12 cellular contexts compared by ENCODE assay signal in the genomic region with DNA sequence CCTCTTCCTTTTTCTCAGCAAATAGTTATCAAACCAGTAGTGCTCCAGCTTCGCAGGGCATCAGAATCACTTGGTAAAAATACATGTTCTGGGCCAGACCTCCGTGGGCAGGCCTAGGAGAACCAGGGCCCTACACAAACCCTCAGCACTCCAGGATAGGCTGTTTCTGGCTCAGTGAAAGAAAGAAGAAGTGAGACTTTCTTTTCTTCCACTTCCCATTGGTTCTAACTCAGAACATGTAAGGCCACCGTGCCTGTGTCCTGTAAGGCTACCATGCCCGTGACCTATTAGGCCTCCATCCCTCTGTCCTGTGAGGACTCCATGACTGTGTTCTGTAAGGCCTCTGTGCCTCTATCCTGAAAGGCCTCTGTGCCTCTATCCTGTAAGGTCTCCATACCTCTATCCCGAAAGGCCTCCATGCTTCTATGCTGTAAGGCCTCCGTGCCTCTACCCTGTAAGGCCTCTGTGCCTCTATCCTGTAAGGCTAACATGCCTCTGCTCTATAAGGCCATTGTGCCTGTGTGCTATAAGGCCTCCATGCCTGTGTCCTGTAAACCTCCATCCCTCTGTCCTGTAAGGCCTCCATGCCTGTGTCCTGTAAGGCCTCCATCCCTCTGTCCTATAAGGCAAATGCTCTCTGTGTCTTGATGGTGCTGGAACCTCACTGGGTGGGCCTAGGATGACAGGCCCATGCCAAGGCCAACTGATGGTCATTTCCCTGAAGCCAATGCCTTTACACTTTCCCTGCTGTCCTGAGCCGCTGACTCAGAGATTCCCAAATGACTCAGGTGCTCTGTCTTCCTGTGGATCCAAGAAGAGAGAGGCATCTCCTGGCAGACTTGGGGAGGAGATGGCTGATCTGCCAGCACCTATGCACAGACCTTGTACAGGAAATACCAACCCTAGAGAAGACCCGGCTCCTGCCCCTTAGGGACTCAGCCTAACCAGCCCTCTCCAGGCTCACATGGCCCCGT.
DNase-seq lines count a peak whose midpoint lies in the region; ATAC-seq lines count a peak whose summit lies in the region.
"Had no signal": no experiment of that assay in that cellular context is flagged by ENCODE, and none has a peak within 500 bp of the region (broad histone marks: within the 10 kb centered on the region; RNA-seq: fewer than 3 reads in every experiment).

No MANE protein-coding gene starts in this region.

- no peaks in the 10 kb centered on the region for H3K4me1 ChIP-seq in right cardiac atrium (ENCODE audit: control insufficient read depth, insufficient read depth, low read length)
- H3K4me1 ChIP-seq: adrenal gland, sigmoid colon had no signal

- intact Hi-C loops in Right ventricle myocardium inferior (cut with DNase I) (no loop called here), right cardiac atrium (cut with DNase I) (no loop called here), head of caudate nucleus (cut with DNase I) (no loop called here)

- DNase-seq in Right ventricle myocardium inferior (ENCODE audit: missing footprints): no peak
- DNase-seq in right cardiac atrium: no peak
- DNase-seq in NOMO-1 (lab: John Stamatoyannopoulos, UW; ENCODE audit: unreplicated experiment in 2 of 2): peak; percentile 18 to 28
- DNase-seq in activated CD4-positive, alpha-beta T cell treated with anti-CD3 and anti-CD28 coated beads for 1 hour: no peak
- no peak for DNase-seq in head of caudate nucleus
- no peak for DNase-seq in NAMALWA (ENCODE audit: low spot score)
- DNase-seq in NCI-H82 treated with DMSO at 0.1 percent for 48 hours (lab: John Stamatoyannopoulos, UW; ENCODE audit: unreplicated experiment): no peak
- DNase-seq: sigmoid colon had no signal

- 89% methylated on average over 9 of the region's 9 CpGs for WGBS in right cardiac atrium

- no peak overlapping the region for H3K4me3 ChIP-seq in right cardiac atrium (ENCODE audit: low read length)
- H3K4me3 ChIP-seq: adrenal gland, GM23338, sigmoid colon, thoracic aorta had no signal

- peak; percentile 23 for ATAC-seq in Right ventricle myocardium inferior
- ATAC-seq in right cardiac atrium: no peak
- ATAC-seq in HG02870 (IDR thresholded peaks at IDR 0.05; ENCODE audit: unreplicated experiment): peak; percentile 73

- no peaks in the 10 kb centered on the region for H3K9me3 ChIP-seq in right cardiac atrium (ENCODE audit: control insufficient read depth, low read length)
- H3K9me3 ChIP-seq: adrenal gland, sigmoid colon, thoracic aorta had no signal

- H3K27me3 ChIP-seq in right cardiac atrium (ENCODE audit: control insufficient read depth, insufficient read depth): no peaks in the 10 kb centered on the region
- H3K27me3 ChIP-seq: adrenal gland, sigmoid colon had no signal

- H3K27ac ChIP-seq in right cardiac atrium (ENCODE audit: low read length): no peak overlapping the region
- H3K27ac ChIP-seq: adrenal gland, sigmoid colon, thoracic aorta had no signal

Comparison
In these comparisons a context has a peak if more than half of its experiments do, and no peak if none do; other contexts are left out.
1. ATAC-seq: peak in Right ventricle myocardium inferior (single experiment) and HG02870 (single experiment); none in right cardiac atrium (0 of 2).
2. DNase-seq: peak in NOMO-1 (2 of 2); none in Right ventricle myocardium inferior (single experiment), right cardiac atrium (0 of 3), activated CD4-positive, alpha-beta T cell treated with anti-CD3 and anti-CD28 coated beads for 1 hour (single experiment), head of caudate nucleus (0 of 42), NAMALWA (single experiment) and NCI-H82 treated with DMSO at 0.1 percent for 48 hours (single experiment).